18 cellular contexts compared by ENCODE assay signal in the genomic region with DNA sequence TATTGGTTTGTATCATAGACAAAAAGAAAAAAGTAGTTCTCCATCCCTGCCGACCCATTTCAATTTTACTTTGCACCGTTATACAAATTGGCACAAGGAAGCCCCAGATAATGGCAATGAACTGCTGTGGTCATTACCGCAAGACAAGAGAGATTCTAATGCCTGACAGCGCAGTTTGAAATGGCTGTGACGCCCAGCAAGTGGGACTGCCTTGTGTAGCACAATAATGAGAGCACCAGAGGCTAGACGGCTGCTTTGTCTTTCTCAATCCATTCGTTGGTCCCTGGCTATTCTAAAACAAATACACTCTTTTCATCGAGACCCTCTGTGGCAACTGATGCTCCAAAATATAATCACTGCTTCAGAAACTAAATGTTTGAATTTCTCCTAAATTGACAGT.
DNase-seq lines count a peak whose midpoint lies in the region; ATAC-seq, FAIRE-seq and TF ChIP-seq lines count a peak whose summit lies in the region.
"Had no signal": no experiment of that assay in that cellular context is flagged by ENCODE, and none has a peak within 500 bp of the region (broad histone marks: within the 10 kb centered on the region; RNA-seq: fewer than 3 reads in every experiment).

No MANE protein-coding gene starts in this region.

- ATAC-seq in WTC11, result peak; percentile 91
- no peak for ATAC-seq in omental fat pad (ENCODE audit: low FRiP score)
- ATAC-seq in T-helper 17 cell, result no peak
- no peak for ATAC-seq in activated naive CD8-positive, alpha-beta T cell treated with anti-CD3 and anti-CD28 coated beads, Interleukin-2, amount 50 U/mL, for 24 hours

- 0 out of 2 replicates have a peak overlapping the region, but pooled peaks have one; percentile 24 for H3K27ac Mint-ChIP-seq in WTC11
- no peak overlapping the region for H3K27ac Mint-ChIP-seq in T-helper 17 cell
- H3K27ac Mint-ChIP-seq in activated naive CD8-positive, alpha-beta T cell treated with anti-CD3 and anti-CD28 coated beads, Interleukin-2, amount 50 U/mL, for 24 hours, result no peak overlapping the region
- H3K27ac Mint-ChIP-seq: B cell had no signal

- POLR2A ChIA-PET in WTC11 (lab: Charles Lee), result no interaction called here

- TF ChIP-seq CTCF in WTC11 (IDR thresholded peaks at IDR 0.05) (no peak), D721Med (IDR thresholded peaks at IDR 0.05; ENCODE audit: insufficient read depth, missing control alignments) (no peak), omental fat pad (IDR thresholded peaks at IDR 0.05) (no peak)

- CTCF ChIA-PET in WTC11 (lab: Charles Lee), result no interaction called here

- H3K4me1 Mint-ChIP-seq in WTC11 (peaks cover 12% of the 10 kb centered on the region), T-helper 17 cell (no peaks in the 10 kb centered on the region)
- H3K4me1 Mint-ChIP-seq in activated naive CD8-positive, alpha-beta T cell treated with anti-CD3 and anti-CD28 coated beads, Interleukin-2, amount 50 U/mL, for 24 hours, result no peaks in the 10 kb centered on the region
- H3K4me1 Mint-ChIP-seq: B cell had no signal

- no peaks in the 10 kb centered on the region for H3K9me3 ChIP-seq in T-helper 17 cell (ENCODE audit: control insufficient read depth, low read length, poor library complexity, severe bottlenecking)

- peaks cover 32% of the 10 kb centered on the region for H3K9me3 Mint-ChIP-seq in WTC11
- H3K9me3 Mint-ChIP-seq in activated naive CD8-positive, alpha-beta T cell treated with anti-CD3 and anti-CD28 coated beads, Interleukin-2, amount 50 U/mL, for 24 hours, result peaks cover 7% of the 10 kb centered on the region

- H3K36me3 Mint-ChIP-seq in WTC11 (peaks cover 17% of the 10 kb centered on the region), T-helper 17 cell (ENCODE audit: low read depth) (no peaks in the 10 kb centered on the region)
- no peaks in the 10 kb centered on the region for H3K36me3 Mint-ChIP-seq in activated naive CD8-positive, alpha-beta T cell treated with anti-CD3 and anti-CD28 coated beads, Interleukin-2, amount 50 U/mL, for 24 hours (ENCODE audit: low read depth)

- no peak overlapping the region for H3K4me3 Mint-ChIP-seq in WTC11
- H3K4me3 Mint-ChIP-seq in T-helper 17 cell, result no peak overlapping the region
- no peak overlapping the region for H3K4me3 Mint-ChIP-seq in activated naive CD8-positive, alpha-beta T cell treated with anti-CD3 and anti-CD28 coated beads, Interleukin-2, amount 50 U/mL, for 24 hours
- H3K4me3 Mint-ChIP-seq: B cell had no signal

- DNase-seq in NCI-H748 (lab: John Stamatoyannopoulos, UW; ENCODE audit: unreplicated experiment), result peak; percentile 1
- no peak for DNase-seq in NCI-H748 treated with DMSO at 0.1 percent for 48 hours (lab: John Stamatoyannopoulos, UW)
- peak; percentile 11 for DNase-seq in WTC11 (ENCODE audit: low spot score)
- peak; percentile 21 for DNase-seq in iPS-NIHi11 (ENCODE audit: low spot score)
- no peak for DNase-seq in D721Med (ENCODE audit: insufficient read length, low spot score)
- no peak for DNase-seq in omental fat pad (ENCODE audit: low spot score)
- DNase-seq in T-helper 17 cell, result no peak
- DNase-seq in activated naive CD8-positive, alpha-beta T cell treated with anti-CD3 and anti-CD28 coated beads, Interleukin-2, amount 50 U/mL, for 24 hours, result no peak
- DNase-seq: 8988T; DMS 273 treated with DMSO at 0.1 percent for 48 hours; DND-41; HCEC 1CT; NCI-H1436 treated with DMSO at 0.1 percent for 48 hours; NCI-H2029 treated with DMSO at 0.1 percent for 48 hours; NCI-H510A treated with DMSO at 0.1 percent for 48 hours; NK-92 treated with Interleukin-12 subunit alpha and Interleukin-12 subunit beta, amount 100 ng/mL, for 24 hours; Right ventricle myocardium superior had no signal

- H3K27me3 Mint-ChIP-seq in WTC11 (ENCODE audit: low read depth), result no peaks in the 10 kb centered on the region
- peaks cover 12% of the 10 kb centered on the region for H3K27me3 Mint-ChIP-seq in T-helper 17 cell
- peaks cover 2% of the 10 kb centered on the region for H3K27me3 Mint-ChIP-seq in activated naive CD8-positive, alpha-beta T cell treated with anti-CD3 and anti-CD28 coated beads, Interleukin-2, amount 50 U/mL, for 24 hours
- H3K27me3 Mint-ChIP-seq: B cell had no signal

- no peak for FAIRE-seq in D721Med (lab: Jason Lieb, UNC)

TF ChIP-seq in WTC11, 78 proteins besides CTCF, POLR2A, EP300 and RAD21:
- no peak for TF ChIP-seq ZSCAN18 (CRISPR knock-in tag; IDR thresholded peaks at IDR 0.05)
- TF ChIP-seq RELA (CRISPR knock-in tag; IDR thresholded peaks at IDR 0.05; ENCODE audit: borderline replicate concordance), result no peak
- TF ChIP-seq, protein P1, sequence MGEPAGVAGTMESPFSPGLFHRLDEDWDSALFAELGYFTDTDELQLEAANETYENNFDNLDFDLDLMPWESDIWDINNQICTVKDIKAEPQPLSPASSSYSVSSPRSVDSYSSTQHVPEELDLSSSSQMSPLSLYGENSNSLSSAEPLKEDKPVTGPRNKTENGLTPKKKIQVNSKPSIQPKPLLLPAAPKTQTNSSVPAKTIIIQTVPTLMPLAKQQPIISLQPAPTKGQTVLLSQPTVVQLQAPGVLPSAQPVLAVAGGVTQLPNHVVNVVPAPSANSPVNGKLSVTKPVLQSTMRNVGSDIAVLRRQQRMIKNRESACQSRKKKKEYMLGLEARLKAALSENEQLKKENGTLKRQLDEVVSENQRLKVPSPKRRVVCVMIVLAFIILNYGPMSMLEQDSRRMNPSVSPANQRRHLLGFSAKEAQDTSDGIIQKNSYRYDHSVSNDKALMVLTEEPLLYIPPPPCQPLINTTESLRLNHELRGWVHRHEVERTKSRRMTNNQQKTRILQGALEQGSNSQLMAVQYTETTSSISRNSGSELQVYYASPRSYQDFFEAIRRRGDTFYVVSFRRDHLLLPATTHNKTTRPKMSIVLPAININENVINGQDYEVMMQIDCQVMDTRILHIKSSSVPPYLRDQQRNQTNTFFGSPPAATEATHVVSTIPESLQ (CRISPR knock-in tag; IDR thresholded peaks at IDR 0.05), result no peak
- no peak for TF ChIP-seq ZNF671 (CRISPR knock-in tag; IDR thresholded peaks at IDR 0.05)
- TF ChIP-seq, protein P2, sequence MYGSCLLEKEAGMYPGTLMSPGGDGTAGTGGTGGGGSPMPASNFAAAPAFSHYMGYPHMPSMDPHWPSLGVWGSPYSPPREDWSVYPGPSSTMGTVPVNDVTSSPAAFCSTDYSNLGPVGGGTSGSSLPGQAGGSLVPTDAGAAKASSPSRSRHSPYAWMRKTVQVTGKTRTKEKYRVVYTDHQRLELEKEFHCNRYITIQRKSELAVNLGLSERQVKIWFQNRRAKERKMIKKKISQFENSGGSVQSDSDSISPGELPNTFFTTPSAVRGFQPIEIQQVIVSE (CRISPR knock-in tag; IDR thresholded peaks at IDR 0.05; ENCODE audit: borderline replicate concordance), result no peak
- no peak for TF ChIP-seq ZNF121 (CRISPR knock-in tag; IDR thresholded peaks at IDR 0.05)
- TF ChIP-seq, protein P3, sequence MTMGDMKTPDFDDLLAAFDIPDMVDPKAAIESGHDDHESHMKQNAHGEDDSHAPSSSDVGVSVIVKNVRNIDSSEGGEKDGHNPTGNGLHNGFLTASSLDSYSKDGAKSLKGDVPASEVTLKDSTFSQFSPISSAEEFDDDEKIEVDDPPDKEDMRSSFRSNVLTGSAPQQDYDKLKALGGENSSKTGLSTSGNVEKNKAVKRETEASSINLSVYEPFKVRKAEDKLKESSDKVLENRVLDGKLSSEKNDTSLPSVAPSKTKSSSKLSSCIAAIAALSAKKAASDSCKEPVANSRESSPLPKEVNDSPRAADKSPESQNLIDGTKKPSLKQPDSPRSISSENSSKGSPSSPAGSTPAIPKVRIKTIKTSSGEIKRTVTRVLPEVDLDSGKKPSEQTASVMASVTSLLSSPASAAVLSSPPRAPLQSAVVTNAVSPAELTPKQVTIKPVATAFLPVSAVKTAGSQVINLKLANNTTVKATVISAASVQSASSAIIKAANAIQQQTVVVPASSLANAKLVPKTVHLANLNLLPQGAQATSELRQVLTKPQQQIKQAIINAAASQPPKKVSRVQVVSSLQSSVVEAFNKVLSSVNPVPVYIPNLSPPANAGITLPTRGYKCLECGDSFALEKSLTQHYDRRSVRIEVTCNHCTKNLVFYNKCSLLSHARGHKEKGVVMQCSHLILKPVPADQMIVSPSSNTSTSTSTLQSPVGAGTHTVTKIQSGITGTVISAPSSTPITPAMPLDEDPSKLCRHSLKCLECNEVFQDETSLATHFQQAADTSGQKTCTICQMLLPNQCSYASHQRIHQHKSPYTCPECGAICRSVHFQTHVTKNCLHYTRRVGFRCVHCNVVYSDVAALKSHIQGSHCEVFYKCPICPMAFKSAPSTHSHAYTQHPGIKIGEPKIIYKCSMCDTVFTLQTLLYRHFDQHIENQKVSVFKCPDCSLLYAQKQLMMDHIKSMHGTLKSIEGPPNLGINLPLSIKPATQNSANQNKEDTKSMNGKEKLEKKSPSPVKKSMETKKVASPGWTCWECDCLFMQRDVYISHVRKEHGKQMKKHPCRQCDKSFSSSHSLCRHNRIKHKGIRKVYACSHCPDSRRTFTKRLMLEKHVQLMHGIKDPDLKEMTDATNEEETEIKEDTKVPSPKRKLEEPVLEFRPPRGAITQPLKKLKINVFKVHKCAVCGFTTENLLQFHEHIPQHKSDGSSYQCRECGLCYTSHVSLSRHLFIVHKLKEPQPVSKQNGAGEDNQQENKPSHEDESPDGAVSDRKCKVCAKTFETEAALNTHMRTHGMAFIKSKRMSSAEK (CRISPR knock-in tag; IDR thresholded peaks at IDR 0.05; ENCODE audit: borderline replicate concordance), result no peak
TF ChIP-seq in WTC11: peak in this region for 0.

Comparison
In these comparisons a context has a peak if more than half of its experiments do, and no peak if none do; other contexts are left out.
1. DNase-seq: peak in NCI-H748 (single experiment), WTC11 (single experiment) and iPS-NIHi11 (single experiment); none in NCI-H748 treated with DMSO at 0.1 percent for 48 hours (single experiment), D721Med (single experiment), omental fat pad (single experiment), T-helper 17 cell (0 of 3) and activated naive CD8-positive, alpha-beta T cell treated with anti-CD3 and anti-CD28 coated beads, Interleukin-2, amount 50 U/mL, for 24 hours (single experiment).